31 cellular contexts compared by ENCODE assay signal in genomic region chr18:40976050-40976449, GRCh38.
"Had no signal": no experiment of that assay in that cellular context is flagged by ENCODE, and none has a peak within 500 bp of the region (broad histone marks: within the 10 kb centered on the region; RNA-seq: fewer than 3 reads in every experiment).

No MANE protein-coding gene starts in this region.

- H3K4me1 ChIP-seq: parathyroid adenoma, psoas muscle, right lobe of liver, spleen, suprapubic skin, testis, tibial artery, transverse colon, vagina had no signal

- H3K9ac ChIP-seq: parathyroid adenoma had no signal

- H3K36me3 ChIP-seq: ovary, right lobe of liver, spleen, suprapubic skin, tibial artery, transverse colon, vagina had no signal

- H3K27ac Mint-ChIP-seq: naive thymus-derived CD8-positive, alpha-beta T cell; natural killer cell treated with Interleukin-12 subunit alpha and Interleukin-12 subunit beta and Interleukin-15 and Interleukin-18, amount 100 ng/mL, for 72 hours; nephron progenitor cell; progenitor cell of endocrine pancreas; stimulated activated memory B cell treated with anti-CD40 and anti-IgM and Interleukin-4, amounts not matched to agents 10 μg/mL and 1 μg/mL and 100 μg/mL, for 72 hours; stimulated activated naive CD8-positive, alpha-beta T cell treated with anti-CD3 and anti-CD28 coated beads, Interleukin-15, amount 100 ng/mL, for 72 hours; type B pancreatic cell had no signal

- ATAC-seq: naive thymus-derived CD8-positive, alpha-beta T cell; psoas muscle; right cardiac atrium; stimulated activated memory B cell treated with anti-CD40 and anti-IgM and Interleukin-4, amounts not matched to agents 10 μg/mL and 1 μg/mL and 100 μg/mL, for 72 hours; stimulated activated naive CD8-positive, alpha-beta T cell treated with anti-CD3 and anti-CD28 coated beads, Interleukin-15, amount 100 ng/mL, for 72 hours; stimulated activated naive CD8-positive, alpha-beta T cell treated with anti-CD3 and anti-CD28 coated beads, Interleukin-15, Interleukin-2, amounts not matched to agents 100 U/mL and 50 U/mL, for 24 hours had no signal

- H3K4me1 Mint-ChIP-seq: naive thymus-derived CD8-positive, alpha-beta T cell; neural crest cell; stimulated activated memory B cell treated with anti-CD40 and anti-IgM and Interleukin-4, amounts not matched to agents 10 μg/mL and 1 μg/mL and 100 μg/mL, for 72 hours; stimulated activated naive CD8-positive, alpha-beta T cell treated with anti-CD3 and anti-CD28 coated beads, Interleukin-15, amount 100 ng/mL, for 72 hours had no signal

- H3K27me3 ChIP-seq: ovary, right lobe of liver, spleen, suprapubic skin, testis, tibial artery, transverse colon, vagina had no signal

- H2AFZ ChIP-seq: parathyroid adenoma had no signal

- H3K27me3 Mint-ChIP-seq: naive thymus-derived CD8-positive, alpha-beta T cell; natural killer cell treated with Interleukin-12 subunit alpha and Interleukin-12 subunit beta and Interleukin-15 and Interleukin-18, amount 100 ng/mL, for 72 hours; progenitor cell of endocrine pancreas; stimulated activated memory B cell treated with anti-CD40 and anti-IgM and Interleukin-4, amounts not matched to agents 10 μg/mL and 1 μg/mL and 100 μg/mL, for 72 hours; stimulated activated naive CD8-positive, alpha-beta T cell treated with anti-CD3 and anti-CD28 coated beads, Interleukin-15, amount 100 ng/mL, for 72 hours; type B pancreatic cell had no signal

- H3K27ac ChIP-seq: ovary, parathyroid adenoma, psoas muscle, right lobe of liver, skin epidermis, spleen, suprapubic skin, testis, tibial artery, transverse colon, vagina had no signal

- H3K36me3 Mint-ChIP-seq: naive thymus-derived CD8-positive, alpha-beta T cell; stimulated activated memory B cell treated with anti-CD40 and anti-IgM and Interleukin-4, amounts not matched to agents 10 μg/mL and 1 μg/mL and 100 μg/mL, for 72 hours; type B pancreatic cell had no signal

- DNase-seq: nephron progenitor cell; occipital lobe; ovary; posterior cingulate gyrus; psoas muscle; right lobe of liver; spleen; stimulated activated CD4-positive, alpha-beta T cell treated with anti-CD3 and anti-CD28 coated beads, Interleukin-12 subunit alpha, Interleukin-12 subunit beta, amount 100 ng/mL, for 4 hours; stimulated activated CD4-positive, alpha-beta T cell treated with anti-CD3 and anti-CD28 coated beads, Interleukin-1b, Interleukin-23, amount 100 ng/mL, for 48 hours; stimulated activated CD4-positive, alpha-beta T cell treated with anti-CD3 and anti-CD28 coated beads, Interleukin-4, amount 100 ng/mL, for 1 hour; stimulated activated CD4-positive, alpha-beta T cell treated with anti-CD3 and anti-CD28 coated beads, Interleukin-4, amount 100 ng/mL, for 4 hours; stimulated activated CD8-positive, alpha-beta memory T cell treated with anti-CD3 and anti-CD28 coated beads, Interleukin-4, amount 100 ng/mL, for 48 hours; stimulated activated naive CD4-positive, alpha-beta T cell; stimulated activated naive CD8-positive, alpha-beta T cell treated with anti-CD3 and anti-CD28 coated beads, Interleukin-15, amount 100 ng/mL, for 72 hours; stimulated activated naive CD8-positive, alpha-beta T cell treated with anti-CD3 and anti-CD28 coated beads, Interleukin-15, Interleukin-2, amounts not matched to agents 100 U/mL and 50 U/mL, for 24 hours; substantia nigra; testis; tibial artery; transverse colon had no signal

- H3K4me3 Mint-ChIP-seq: naive thymus-derived CD8-positive, alpha-beta T cell; natural killer cell treated with Interleukin-12 subunit alpha and Interleukin-12 subunit beta and Interleukin-15 and Interleukin-18, amount 100 ng/mL, for 72 hours; nephron progenitor cell; neural crest cell; stimulated activated memory B cell treated with anti-CD40 and anti-IgM and Interleukin-4, amounts not matched to agents 10 μg/mL and 1 μg/mL and 100 μg/mL, for 72 hours; stimulated activated naive CD8-positive, alpha-beta T cell treated with anti-CD3 and anti-CD28 coated beads, Interleukin-15, amount 100 ng/mL, for 72 hours; type B pancreatic cell had no signal

- H3K4me2 ChIP-seq: smooth muscle cell had no signal

- H3K9me3 ChIP-seq: ovary, psoas muscle, right lobe of liver, testis, vagina had no signal

- H3K4me3 ChIP-seq: ovary, psoas muscle, right lobe of liver, skin epidermis, smooth muscle cell, spleen, suprapubic skin, testis, tibial artery, transverse colon, vagina had no signal
